ENCODE assay signal across 37 cellular contexts in the genomic region with DNA sequence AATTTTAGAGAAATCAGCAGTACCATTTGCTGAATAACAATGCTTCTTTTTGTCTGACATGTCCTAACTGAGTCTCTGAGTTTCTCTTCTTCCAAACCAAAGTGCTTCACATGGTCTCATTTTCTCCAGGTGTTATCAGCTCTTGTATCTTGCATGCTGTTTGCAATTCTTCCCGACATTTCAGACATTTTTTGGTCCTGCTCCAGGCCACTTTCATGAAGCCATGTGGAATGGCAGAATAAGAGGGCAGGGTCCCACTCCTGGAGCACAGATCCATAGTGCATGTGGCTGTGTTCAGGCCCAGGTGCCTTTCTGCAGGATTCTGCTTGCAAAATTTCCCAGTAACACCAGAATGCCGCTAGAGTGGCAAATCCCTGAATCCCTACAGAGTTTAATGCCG.
"Had no signal": no experiment of that assay in that cellular context is flagged by ENCODE, and none has a peak within 500 bp of the region (broad histone marks: within the 10 kb centered on the region; RNA-seq: fewer than 3 reads in every experiment).

No MANE protein-coding gene starts in this region.

- H3K36me3 ChIP-seq: adrenal gland, brain microvascular endothelial cell, breast epithelium had no signal

- DNase-seq: activated B cell treated with CpG ODN at 0.5 μM for 24 hours; activated CD4-positive, alpha-beta memory T cell treated with anti-CD3 and anti-CD28 coated beads for 36 hours; activated CD4-positive, alpha-beta T cell treated with anti-CD3 and anti-CD28 coated beads for 4 hours; activated CD4-positive, alpha-beta T cell treated with anti-CD3 and anti-CD28 coated beads, Interleukin-2, amount 10 ng/mL, durations not matched to agents 24 days and 14 days; activated CD4-positive, alpha-beta T cell treated with anti-CD3 and anti-CD28 coated beads, Interleukin-2, amount 50 U/mL, for 1 hour; activated CD4-positive, alpha-beta T cell treated with anti-CD3 and anti-CD28 coated beads, Interleukin-2, amount 50 U/mL, for 4 hours; activated CD4-positive, CD25-positive, alpha-beta regulatory T cell treated with anti-CD3 and anti-CD28 coated beads, Interleukin-2, amount 50 U/mL, for 72 hours; activated CD8-positive, alpha-beta memory T cell treated with anti-CD3 and anti-CD28 coated beads, Interleukin-2, amount 50 U/mL, for 4 hours; activated CD8-positive, alpha-beta T cell treated with anti-CD3 and anti-CD28 coated beads for 36 hours; activated effector memory CD4-positive, alpha-beta T cell treated with anti-CD3 and anti-CD28 coated beads, Interleukin-2, amount 50 U/mL, for 16 hours; activated gamma-delta T cell treated with Interleukin-2 at 50 U/mL for 16 hours; activated naive CD4-positive, alpha-beta T cell; activated naive CD4-positive, alpha-beta T cell treated with anti-CD3 and anti-CD28 coated beads for 36 hours; activated naive CD4-positive, alpha-beta T cell treated with anti-CD3 and anti-CD28 coated beads, Interleukin-2, amount 50 U/mL, for 16 hours; activated naive CD8-positive, alpha-beta T cell treated with anti-CD3 and anti-CD28 coated beads for 36 hours; activated T-cell treated with anti-CD3 and anti-CD28 coated beads for 4 hours; activated T-cell treated with anti-CD3 and anti-CD28 coated beads, Interleukin-2, amount 50 U/mL, for 1 hour; activated T-cell treated with anti-CD3 and anti-CD28 coated beads, Interleukin-2, amount 50 U/mL, for 4 hours; activated T-cell treated with anti-CD3 and anti-CD28 coated beads, Interleukin-2, amount 50 U/mL, for 72 hours; adrenal gland; amniotic stem cell; aorta; body of pancreas; brain microvascular endothelial cell; central memory CD4-positive, alpha-beta T cell; T-helper 1 cell; T-helper 2 cell; T-helper 9 cell had no signal

- H3K27me3 Mint-ChIP-seq: activated B cell treated with CpG ODN at 0.5 μM for 24 hours; activated CD4-positive, alpha-beta memory T cell treated with anti-CD3 and anti-CD28 coated beads for 36 hours; activated CD4-positive, alpha-beta T cell treated with anti-CD3 and anti-CD28 coated beads, Interleukin-2, amount 10 ng/mL, durations not matched to agents 24 days and 14 days; activated CD8-positive, alpha-beta T cell treated with anti-CD3 and anti-CD28 coated beads for 36 hours; activated naive CD8-positive, alpha-beta T cell treated with anti-CD3 and anti-CD28 coated beads for 36 hours; activated T-helper 17 cell treated with anti-CD3 and anti-CD28 coated beads, Interleukin-2, amount 50 U/mL, for 72 hours had no signal

- H3K4me1 ChIP-seq: adrenal gland, body of pancreas, breast epithelium had no signal

- H3K36me3 Mint-ChIP-seq: activated CD4-positive, alpha-beta memory T cell treated with anti-CD3 and anti-CD28 coated beads for 36 hours; activated naive CD4-positive, alpha-beta T cell treated with anti-CD3 and anti-CD28 coated beads, Interleukin-2, amount 50 U/mL, for 72 hours; activated naive CD8-positive, alpha-beta T cell treated with anti-CD3 and anti-CD28 coated beads for 36 hours had no signal

- H3K9me3 ChIP-seq: adrenal gland, body of pancreas had no signal

- H3K4me1 Mint-ChIP-seq: activated B cell treated with CpG ODN at 0.5 μM for 24 hours; activated CD4-positive, alpha-beta T cell treated with anti-CD3 and anti-CD28 coated beads, Interleukin-2, amount 10 ng/mL, durations not matched to agents 24 days and 14 days; activated naive CD8-positive, alpha-beta T cell treated with anti-CD3 and anti-CD28 coated beads for 36 hours; activated T-helper 17 cell treated with anti-CD3 and anti-CD28 coated beads, Interleukin-2, amount 50 U/mL, for 72 hours had no signal

- ATAC-seq: activated CD8-positive, alpha-beta T cell treated with anti-CD3 and anti-CD28 coated beads for 36 hours; activated naive CD4-positive, alpha-beta T cell treated with anti-CD3 and anti-CD28 coated beads, Interleukin-2, amount 50 U/mL, for 72 hours; activated T-cell treated with anti-CD3 and anti-CD28 coated beads, Interleukin-2, amount 50 U/mL, for 4 hours; activated T-cell treated with anti-CD3 and anti-CD28 coated beads, Interleukin-2, amount 50 U/mL, for 72 hours; activated T-helper 17 cell treated with anti-CD3 and anti-CD28 coated beads, Interleukin-2, amount 50 U/mL, for 72 hours; body of pancreas had no signal

- H3K27me3 ChIP-seq: adrenal gland, body of pancreas, brain microvascular endothelial cell, breast epithelium had no signal

- FAIRE-seq: astrocyte, TTC549 had no signal

- H3K4me3 Mint-ChIP-seq: activated B cell treated with CpG ODN at 0.5 μM for 24 hours; activated CD4-positive, alpha-beta memory T cell treated with anti-CD3 and anti-CD28 coated beads for 36 hours; activated CD4-positive, alpha-beta T cell treated with anti-CD3 and anti-CD28 coated beads, Interleukin-2, amount 10 ng/mL, durations not matched to agents 24 days and 14 days; activated CD8-positive, alpha-beta T cell treated with anti-CD3 and anti-CD28 coated beads for 36 hours; activated naive CD4-positive, alpha-beta T cell treated with anti-CD3 and anti-CD28 coated beads for 36 hours; activated naive CD8-positive, alpha-beta T cell treated with anti-CD3 and anti-CD28 coated beads for 36 hours; activated T-cell treated with anti-CD3 and anti-CD28 coated beads, Interleukin-2, amount 50 U/mL, for 4 hours; activated T-cell treated with anti-CD3 and anti-CD28 coated beads, Interleukin-2, amount 50 U/mL, for 72 hours; activated T-helper 1 cell treated with anti-CD3 and anti-CD28 coated beads, Interleukin-12 subunit alpha, Interleukin-12 subunit beta, Interleukin-2, Interleukin-4 antibody, amounts not matched to agents 30 ng/mL and 10 ng/mL and 1 ng/mL, durations not matched to agents 14 hours and 24 hours and 36 hours; activated T-helper 17 cell treated with anti-CD3 and anti-CD28 coated beads, Interleukin-2, amount 50 U/mL, for 72 hours; T-helper 1 cell treated with Interleukin-12 subunit alpha and Interleukin-12 subunit beta and Interleukin-4 antibody, amounts not matched to agents 30 μg/mL and 1 μg/mL, for 36 hours; T-helper 2 cell treated with Interferon-gamma antibody and Interleukin-4, amounts not matched to agents 5 μg/mL and 100 μg/mL, for 36 hours had no signal

- H3K4me3 ChIP-seq: adrenal gland, body of pancreas, breast epithelium had no signal

- H3K27ac ChIP-seq: adrenal gland, body of pancreas, brain microvascular endothelial cell, breast epithelium, VCaP had no signal

- H3K9me3 Mint-ChIP-seq: activated B cell treated with CpG ODN at 0.5 μM for 24 hours; activated CD4-positive, alpha-beta T cell treated with anti-CD3 and anti-CD28 coated beads, Interleukin-2, amount 10 ng/mL, durations not matched to agents 24 days and 14 days; activated CD8-positive, alpha-beta T cell treated with anti-CD3 and anti-CD28 coated beads for 36 hours; activated naive CD8-positive, alpha-beta T cell treated with anti-CD3 and anti-CD28 coated beads for 36 hours had no signal

- H3K27ac Mint-ChIP-seq: activated B cell treated with CpG ODN at 0.5 μM for 24 hours; activated CD4-positive, alpha-beta memory T cell treated with anti-CD3 and anti-CD28 coated beads for 36 hours; activated CD4-positive, alpha-beta T cell treated with anti-CD3 and anti-CD28 coated beads, Interleukin-2, amount 10 ng/mL, durations not matched to agents 24 days and 14 days; activated CD8-positive, alpha-beta T cell treated with anti-CD3 and anti-CD28 coated beads for 36 hours; activated naive CD4-positive, alpha-beta T cell treated with anti-CD3 and anti-CD28 coated beads for 36 hours; activated naive CD4-positive, alpha-beta T cell treated with anti-CD3 and anti-CD28 coated beads, Interleukin-2, amount 50 U/mL, for 72 hours; activated naive CD8-positive, alpha-beta T cell treated with anti-CD3 and anti-CD28 coated beads for 36 hours; activated T-cell treated with anti-CD3 and anti-CD28 coated beads, Interleukin-2, amount 50 U/mL, for 72 hours; activated T-helper 1 cell treated with anti-CD3 and anti-CD28 coated beads, Interleukin-12 subunit alpha, Interleukin-12 subunit beta, Interleukin-2, Interleukin-4 antibody, amounts not matched to agents 30 ng/mL and 10 ng/mL and 1 ng/mL, durations not matched to agents 14 hours and 24 hours and 36 hours; activated T-helper 17 cell treated with anti-CD3 and anti-CD28 coated beads, Interleukin-2, amount 50 U/mL, for 72 hours; T-helper 1 cell treated with Interleukin-12 subunit alpha and Interleukin-12 subunit beta and Interleukin-4 antibody, amounts not matched to agents 30 μg/mL and 1 μg/mL, for 36 hours; T-helper 2 cell treated with Interferon-gamma antibody and Interleukin-4, amounts not matched to agents 5 μg/mL and 100 μg/mL, for 36 hours had no signal
